In genomic region chr4:8723222-8723980, GRCh38 we compare ENCODE assay signal across 33 cellular contexts.
DNase-seq lines count a peak whose midpoint lies in the region; ATAC-seq, FAIRE-seq and TF ChIP-seq lines count a peak whose summit lies in the region.
"Had no signal": no experiment of that assay in that cellular context is flagged by ENCODE, and none has a peak within 500 bp of the region (broad histone marks: within the 10 kb centered on the region; RNA-seq: fewer than 3 reads in every experiment).

No MANE protein-coding gene starts in this region.

- DNase-seq in right lobe of liver: peak in 2 of 3 donors; percentile 5 to 37
- no peak for DNase-seq in HepG2 (ENCODE audit: low spot score)
- peak; percentile 49 for DNase-seq in kidney
- DNase-seq in sciatic nerve (ENCODE audit: low spot score): peak; percentile 15
- no peak for DNase-seq in NCI-H510A (lab: John Stamatoyannopoulos, UW)
- no peak for DNase-seq in progenitor cell of endocrine pancreas (ENCODE audit: low spot score, unreplicated experiment)
- DNase-seq: ACHN; activated CD4-positive, alpha-beta T cell treated with anti-CD3 and anti-CD28 coated beads, Interleukin-2, amount 10 ng/mL, durations not matched to agents 24 days and 14 days; activated CD8-positive, alpha-beta memory T cell treated with anti-CD3 and anti-CD28 coated beads, Interleukin-2, amount 10 ng/mL, durations not matched to agents 7 days and 5 days; anterior cingulate cortex; BE2C; cortex of kidney; DMS53; left ventricle myocardium inferior; midbrain; NCI-H1092; NCI-H187 treated with DMSO at 0.1 percent for 48 hours; NCI-H526; SHP77 treated with DMSO at 0.1 percent for 48 hours; stimulated activated CD4-positive, alpha-beta T cell treated with anti-CD3 and anti-CD28 coated beads, Interleukin-12 subunit alpha, Interleukin-12 subunit beta, amount 100 ng/mL, for 4 hours; stimulated activated CD4-positive, alpha-beta T cell treated with anti-CD3 and anti-CD28 coated beads, Interleukin-4, amount 100 ng/mL, for 24 hours had no signal

- FAIRE-seq in HepG2 (lab: Jason Lieb, UNC) (no peak), kidney (lab: Jason Lieb, UNC) (no peak)
- FAIRE-seq: bronchial epithelial cell, endometrium, frontal cortex had no signal

- TF ChIP-seq EP300 in HepG2 (IDR thresholded peaks at IDR 0.05; ENCODE audit: low read depth in 2 of 2, low read length in 2 of 2) (no peak), HepG2 (CRISPR knock-in tag; IDR thresholded peaks at IDR 0.05; ENCODE audit: borderline replicate concordance) (no peak)

- H3K9me3 Mint-ChIP-seq in progenitor cell of endocrine pancreas (ENCODE audit: low read depth): no peaks in the 10 kb centered on the region
- H3K9me3 Mint-ChIP-seq: activated CD4-positive, alpha-beta T cell treated with anti-CD3 and anti-CD28 coated beads, Interleukin-2, amount 10 ng/mL, durations not matched to agents 24 days and 14 days had no signal

- no peak overlapping the region for H2AFZ ChIP-seq in HepG2 (ENCODE audit: low read length)
- H2AFZ ChIP-seq: hepatocyte had no signal

- H3K27ac Mint-ChIP-seq in progenitor cell of endocrine pancreas: no peak overlapping the region
- H3K27ac Mint-ChIP-seq: activated CD4-positive, alpha-beta T cell treated with anti-CD3 and anti-CD28 coated beads, Interleukin-2, amount 10 ng/mL, durations not matched to agents 24 days and 14 days; activated CD8-positive, alpha-beta memory T cell treated with anti-CD3 and anti-CD28 coated beads, Interleukin-2, amount 10 ng/mL, durations not matched to agents 7 days and 5 days; activated naive CD8-positive, alpha-beta T cell; IgD-negative memory B cell; naive thymus-derived CD8-positive, alpha-beta T cell; stimulated activated effector memory CD8-positive, alpha-beta T cell treated with anti-CD3 and anti-CD28 coated beads, Interleukin-12 subunit alpha, Interleukin-12 subunit beta, amount 100 ng/mL, for 72 hours had no signal

- H3K4me1 Mint-ChIP-seq in progenitor cell of endocrine pancreas (ENCODE audit: low read depth): peaks cover 2% of the 10 kb centered on the region
- H3K4me1 Mint-ChIP-seq: activated CD4-positive, alpha-beta T cell treated with anti-CD3 and anti-CD28 coated beads, Interleukin-2, amount 10 ng/mL, durations not matched to agents 24 days and 14 days; IgD-negative memory B cell; stimulated activated effector memory CD8-positive, alpha-beta T cell treated with anti-CD3 and anti-CD28 coated beads, Interleukin-12 subunit alpha, Interleukin-12 subunit beta, amount 100 ng/mL, for 72 hours had no signal

- H3K36me3 ChIP-seq in right lobe of liver: no peaks in the 10 kb centered on the region
- no peaks in the 10 kb centered on the region for H3K36me3 ChIP-seq in HepG2 (replicated peaks in 1 of 2; ENCODE audit: control insufficient read depth in 1 of 2, insufficient read depth in 2 of 2, low read length in 2 of 2)
- no peaks in the 10 kb centered on the region for H3K36me3 ChIP-seq in kidney (ENCODE audit: control insufficient read depth in 1 of 2, insufficient read depth in 2 of 2, low read length in 2 of 2)
- H3K36me3 ChIP-seq: BE2C, left ventricle myocardium inferior, ovary had no signal

- 31% methylated on average over 7 of the region's 14 CpGs for WGBS in right lobe of liver (ENCODE audit: insufficient coverage, low coverage, low lambda C conversion rate, missing lambda C conversion rate)
- WGBS in HepG2 (ENCODE audit: low lambda C conversion rate): 2% methylated on average over 7 of the region's 14 CpGs

- no peak overlapping the region for H3K4me3 ChIP-seq in right lobe of liver
- no peak overlapping the region for H3K4me3 ChIP-seq in HepG2 (replicated peaks in 1 of 3; ENCODE audit: insufficient read depth in 1 of 3, low read depth in 2 of 3, low read length in 3 of 3)
- H3K4me3 ChIP-seq in kidney (ENCODE audit: low read length in 2 of 2): no peak overlapping the region
- H3K4me3 ChIP-seq: hepatocyte, left ventricle myocardium inferior, ovary had no signal

- H3K4me2 ChIP-seq in HepG2 (ENCODE audit: low read depth, low read length): no peak overlapping the region
- H3K4me2 ChIP-seq: hepatocyte had no signal

- no peak for TF ChIP-seq RAD21 in HepG2 (CRISPR knock-in tag; IDR thresholded peaks at IDR 0.05)

- H3K27me3 ChIP-seq in right lobe of liver: no peaks in the 10 kb centered on the region
- H3K27me3 ChIP-seq in HepG2 (ENCODE audit: control insufficient read depth in 1 of 2, insufficient read depth in 2 of 2, low read length in 2 of 2): peaks cover 9 to 59% of the 10 kb centered on the region in 2 experiments
- H3K27me3 ChIP-seq: BE2C, ovary had no signal

- no peaks in the 10 kb centered on the region for H3K79me2 ChIP-seq in HepG2 (ENCODE audit: insufficient read depth, low read length)
- H3K79me2 ChIP-seq: hepatocyte had no signal

- H3K36me3 Mint-ChIP-seq in progenitor cell of endocrine pancreas (ENCODE audit: insufficient read depth): no peaks in the 10 kb centered on the region
- H3K36me3 Mint-ChIP-seq: activated CD8-positive, alpha-beta memory T cell treated with anti-CD3 and anti-CD28 coated beads, Interleukin-2, amount 10 ng/mL, durations not matched to agents 7 days and 5 days; activated naive CD8-positive, alpha-beta T cell; IgD-negative memory B cell; stimulated activated effector memory CD8-positive, alpha-beta T cell treated with anti-CD3 and anti-CD28 coated beads, Interleukin-12 subunit alpha, Interleukin-12 subunit beta, amount 100 ng/mL, for 72 hours had no signal

- no peak for TF ChIP-seq CTCF in right lobe of liver (IDR thresholded peaks at IDR 0.05)
- no peak for TF ChIP-seq CTCF in HepG2 (CRISPR knock-in tag; IDR thresholded peaks at IDR 0.05)
- no peak for TF ChIP-seq CTCF in kidney (IDR thresholded peaks at IDR 0.05; ENCODE audit: borderline replicate concordance, extremely low read depth, insufficient read depth)
- no peak for TF ChIP-seq CTCF in progenitor cell of endocrine pancreas (IDR thresholded peaks at IDR 0.05; ENCODE audit: unreplicated experiment)

- H3K4me1 ChIP-seq in right lobe of liver: no peaks in the 10 kb centered on the region
- no peaks in the 10 kb centered on the region for H3K4me1 ChIP-seq in HepG2 (ENCODE audit: insufficient read depth, low read length)
- no peaks in the 10 kb centered on the region for H3K4me1 ChIP-seq in kidney (ENCODE audit: control insufficient read depth in 1 of 2, insufficient read depth in 1 of 2, low read depth in 1 of 2, low read length in 2 of 2)
- H3K4me1 ChIP-seq: BE2C, left ventricle myocardium inferior had no signal

- H3K9ac ChIP-seq in HepG2 (ENCODE audit: insufficient read depth, low read depth, low read length) (no peak overlapping the region), kidney (ENCODE audit: low read length in 2 of 2) (no peak overlapping the region)

- intact Hi-C loops in right lobe of liver (cut with DNase I): no loop called here
- intact Hi-C loops in HepG2 (cut with micrococcal nuclease; ENCODE audit: unreplicated experiment): no loop called here
- intact Hi-C loops in kidney (cut with DNase I): no loop called here
- intact Hi-C loops in sciatic nerve (cut with DNase I): no loop called here

- in situ Hi-C loops in HepG2 (cut with HindIII; ENCODE audit: extremely low pct_ligation_motif_present, low pct_unique_long_range_greater_than_20kb): no loop called here

- no peaks in the 10 kb centered on the region for H4K20me1 ChIP-seq in HepG2 (ENCODE audit: insufficient read depth, low read length)

- H3K9me3 ChIP-seq in right lobe of liver (no peaks in the 10 kb centered on the region), HepG2 (ENCODE audit: low read length) (no peaks in the 10 kb centered on the region), kidney (ENCODE audit: control insufficient read depth in 1 of 2, low read length in 2 of 2) (no peaks in the 10 kb centered on the region)
- H3K9me3 ChIP-seq: BE2C, ovary had no signal

- H3K27me3 Mint-ChIP-seq in progenitor cell of endocrine pancreas: peaks cover 41% of the 10 kb centered on the region
- H3K27me3 Mint-ChIP-seq: activated CD4-positive, alpha-beta T cell treated with anti-CD3 and anti-CD28 coated beads, Interleukin-2, amount 10 ng/mL, durations not matched to agents 24 days and 14 days; activated CD8-positive, alpha-beta memory T cell treated with anti-CD3 and anti-CD28 coated beads, Interleukin-2, amount 10 ng/mL, durations not matched to agents 7 days and 5 days had no signal

- POLR2A ChIA-PET in HepG2 (lab: Yijun Ruan, JAX): no interaction called here

- BruUV-seq in HepG2 (replicated peaks; lab: Mats Ljungman, UMichigan): no TSS peak

- CTCF ChIA-PET in HepG2 (lab: Yijun Ruan, JAX; ENCODE audit: low intra/inter-chr PET ratio, low total read pairs): no interaction called here

- ATAC-seq in right lobe of liver (no peak), HepG2 (no peak), sciatic nerve (no peak), GM21367 (IDR thresholded peaks at IDR 0.05; ENCODE audit: unreplicated experiment) (no peak)
- ATAC-seq: activated CD8-positive, alpha-beta memory T cell treated with anti-CD3 and anti-CD28 coated beads, Interleukin-2, amount 10 ng/mL, durations not matched to agents 7 days and 5 days; HCT116; naive thymus-derived CD8-positive, alpha-beta T cell; Panc1; stimulated activated effector memory CD8-positive, alpha-beta T cell treated with anti-CD3 and anti-CD28 coated beads, Interleukin-12 subunit alpha, Interleukin-12 subunit beta, amount 100 ng/mL, for 72 hours had no signal

- H3K27ac ChIP-seq in right lobe of liver (no peak overlapping the region), HepG2 (ENCODE audit: extremely low read length, insufficient read depth, low read length) (no peak overlapping the region), kidney (ENCODE audit: low read depth in 2 of 2, low read length in 2 of 2) (no peak overlapping the region)
- H3K27ac ChIP-seq: hepatocyte, left ventricle myocardium inferior, ovary had no signal

- TF ChIP-seq POLR2A in right lobe of liver (IDR thresholded peaks at IDR 0.05) (no peak), HepG2 (IDR thresholded peaks at IDR 0.05; ENCODE audit: insufficient read depth in 1 of 2, low read depth in 2 of 2, low read length in 2 of 2) (no peak)

- H3K4me3 Mint-ChIP-seq in progenitor cell of endocrine pancreas (ENCODE audit: low read depth): no peak overlapping the region
- H3K4me3 Mint-ChIP-seq: activated CD4-positive, alpha-beta T cell treated with anti-CD3 and anti-CD28 coated beads, Interleukin-2, amount 10 ng/mL, durations not matched to agents 24 days and 14 days; activated CD8-positive, alpha-beta memory T cell treated with anti-CD3 and anti-CD28 coated beads, Interleukin-2, amount 10 ng/mL, durations not matched to agents 7 days and 5 days; activated naive CD8-positive, alpha-beta T cell; IgD-negative memory B cell; naive thymus-derived CD8-positive, alpha-beta T cell; stimulated activated effector memory CD8-positive, alpha-beta T cell treated with anti-CD3 and anti-CD28 coated beads, Interleukin-12 subunit alpha, Interleukin-12 subunit beta, amount 100 ng/mL, for 72 hours had no signal

TF ChIP-seq in HepG2, 621 proteins besides CTCF, POLR2A, EP300 and RAD21 (continues in another document):
- no peak for TF ChIP-seq ZC3H13 (CRISPR knock-in tag; IDR thresholded peaks at IDR 0.05)
- no peak for TF ChIP-seq SRSF4 (IDR thresholded peaks at IDR 0.05; ENCODE audit: low read depth, low read length, poor library complexity, severe bottlenecking)
- no peak for TF ChIP-seq ZNF329 (CRISPR knock-in tag; IDR thresholded peaks at IDR 0.05; ENCODE audit: low read depth)
- TF ChIP-seq TMF1 (CRISPR knock-in tag; IDR thresholded peaks at IDR 0.05; ENCODE audit: low read depth): no peak
- TF ChIP-seq ZEB1 (IDR thresholded peaks at IDR 0.05; ENCODE audit: insufficient replicate concordance, low read depth): no peak

Comparison
In these comparisons a context has a peak if more than half of its experiments do, and no peak if none do; other contexts are left out.
1. DNase-seq: peak in right lobe of liver (2 of 3), kidney (single experiment) and sciatic nerve (single experiment); none in HepG2 (single experiment), NCI-H510A (single experiment) and progenitor cell of endocrine pancreas (single experiment).